Comparison of ENCODE assay signal across 34 cellular contexts in genomic region chr12:19605720-19606119, GRCh38.
"Had no signal": no experiment of that assay in that cellular context is flagged by ENCODE, and none has a peak within 500 bp of the region (broad histone marks: within the 10 kb centered on the region; RNA-seq: fewer than 3 reads in every experiment).

No MANE protein-coding gene starts in this region.

- H3K36me3 ChIP-seq: MG63 had no signal

- H3K4me3 ChIP-seq: MG63 had no signal

- H3K27me3 ChIP-seq: MG63 had no signal

- H3K27ac ChIP-seq: KMS-11 had no signal

- DNase-seq: Karpas-422, Kasumi-1, MG63, MM.1S, MV-4-11, NCI-H1048, NCI-H1092, NCI-H1092 treated with DMSO at 0.1 percent for 48 hours, NCI-H1105 treated with DMSO at 0.1 percent for 48 hours, NCI-H1417, NCI-H1417 treated with DMSO at 0.1 percent for 48 hours, NCI-H1436, NCI-H1436 treated with DMSO at 0.1 percent for 48 hours, NCI-H146, NCI-H1694, NCI-H1694 treated with DMSO at 0.1 percent for 48 hours, NCI-H187, NCI-H187 treated with DMSO at 0.1 percent for 48 hours, NCI-H1930, NCI-H2029, NCI-H2029 treated with DMSO at 0.1 percent for 48 hours, NCI-H2081, NCI-H2081 treated with DMSO at 0.1 percent for 48 hours, NCI-H2107, NCI-H2171, NCI-H2171 treated with DMSO at 0.1 percent for 48 hours, NCI-H2227 treated with DMSO at 0.1 percent for 48 hours, NCI-H226, NCI-H345, NCI-H446, NCI-H446 treated with DMSO at 0.1 percent for 48 hours, NCI-H510A, NCI-H510A treated with DMSO at 0.1 percent for 48 hours had no signal

- H3K9me3 ChIP-seq: MG63 had no signal

- H3K4me2 ChIP-seq: KMS-11 had no signal

- H3K9ac ChIP-seq: KMS-11 had no signal
